ENCODE assay signal across 11 cellular contexts in the genomic region with DNA sequence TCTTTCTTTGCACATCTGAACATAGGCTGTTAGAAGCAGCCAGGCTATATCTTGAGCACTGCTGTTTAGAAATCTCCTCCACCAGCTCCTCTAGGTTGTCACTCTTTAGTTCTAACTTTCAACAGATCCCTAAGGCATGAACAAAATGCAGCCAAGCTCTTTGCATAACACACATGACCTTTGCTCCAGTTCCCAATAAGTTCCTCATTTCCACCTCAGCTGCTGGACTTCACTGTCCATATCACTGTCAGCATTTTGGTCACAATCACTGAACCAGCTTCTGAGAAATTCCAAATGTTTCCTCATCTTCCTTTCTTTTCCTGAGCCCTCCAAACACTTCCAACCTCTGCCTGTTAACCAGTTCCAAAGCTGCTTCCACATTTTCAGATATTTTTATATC. TPM values are rescaled to one million over a fixed set of nuclear protein-coding genes. Genes with fewer than 3 reads are reported as not detected.
"Had no signal": no experiment of that assay in that cellular context is flagged by ENCODE, and none has a peak within 500 bp of the region (broad histone marks: within the 10 kb centered on the region; RNA-seq: fewer than 3 reads in every experiment).

No MANE protein-coding gene starts in this region.

- DNase-seq: effector memory CD4-positive, alpha-beta T cell; foreskin keratinocyte; immature natural killer cell; left ventricle myocardium superior; naive thymus-derived CD4-positive, alpha-beta T cell; nephron progenitor cell; posterior cingulate gyrus; stimulated activated CD4-positive, alpha-beta T cell treated with anti-CD3 and anti-CD28 coated beads, Interleukin-2, amount 100 ng/mL, for 48 hours; tibial artery had no signal

- H3K4me1 ChIP-seq: foreskin keratinocyte, tibial artery had no signal

- ATAC-seq: foreskin keratinocyte; left ventricle myocardium superior; naive thymus-derived CD4-positive, alpha-beta T cell had no signal

- H3K27me3 ChIP-seq: esophagus muscularis mucosa, foreskin keratinocyte, tibial artery had no signal

- H3K36me3 ChIP-seq: esophagus muscularis mucosa, tibial artery had no signal

- H3K4me2 ChIP-seq: smooth muscle cell had no signal

- H3K27ac ChIP-seq: esophagus muscularis mucosa, foreskin keratinocyte, tibial artery had no signal

- H3K4me3 ChIP-seq: esophagus muscularis mucosa, smooth muscle cell, tibial artery had no signal

RNA-seq across cellular contexts. Expression of a gene that starts 27.6 kb away (rescaled TPM):
- polyA plus RNA-seq: immature natural killer cell had no signal
